8 cellular contexts compared by ENCODE assay signal in the genomic region with DNA sequence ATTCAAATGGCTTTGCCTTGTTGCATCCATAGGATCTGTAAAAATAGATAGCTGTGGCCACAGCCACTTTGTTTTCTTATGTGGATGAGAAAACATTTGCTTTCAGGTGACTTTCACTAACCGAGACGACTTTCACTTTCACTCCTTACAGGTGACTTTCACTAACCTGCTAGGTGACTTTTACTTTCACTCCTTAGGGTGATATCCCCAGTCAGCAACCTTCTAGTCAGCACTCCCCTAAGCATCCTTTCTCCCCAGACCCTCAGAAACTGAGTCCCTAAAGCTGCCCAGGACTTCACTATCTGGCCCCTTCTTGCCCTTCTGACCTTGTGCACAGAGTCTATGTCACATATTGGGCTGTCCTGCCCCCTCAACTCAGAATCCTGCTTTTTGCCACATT.
DNase-seq lines count a peak whose midpoint lies in the region; ATAC-seq, FAIRE-seq and TF ChIP-seq lines count a peak whose summit lies in the region.
"Had no signal": no experiment of that assay in that cellular context is flagged by ENCODE, and none has a peak within 500 bp of the region (broad histone marks: within the 10 kb centered on the region; RNA-seq: fewer than 3 reads in every experiment).

No MANE protein-coding gene starts in this region.

- no peak overlapping the region for H3K4me3 ChIP-seq in left lung

- intact Hi-C loops in left lung (cut with DNase I), result no loop called here

- no peaks in the 10 kb centered on the region for H3K9me3 Mint-ChIP-seq in activated CD8-positive, alpha-beta memory T cell treated with anti-CD3 and anti-CD28 coated beads, Interleukin-2, amount 10 ng/mL, durations not matched to agents 7 days and 5 days (ENCODE audit: low read depth)
- H3K9me3 Mint-ChIP-seq: endodermal cell had no signal

- H3K27me3 Mint-ChIP-seq in activated CD8-positive, alpha-beta memory T cell treated with anti-CD3 and anti-CD28 coated beads, Interleukin-2, amount 10 ng/mL, durations not matched to agents 7 days and 5 days, result peaks cover 6% of the 10 kb centered on the region

- no peaks in the 10 kb centered on the region for H3K4me1 ChIP-seq in left lung

- H3K9me3 ChIP-seq in left lung, result no peaks in the 10 kb centered on the region

- H3K27me3 ChIP-seq in left lung, result no peaks in the 10 kb centered on the region

- peak; percentile 59 for FAIRE-seq in GM18507 (lab: Jason Lieb, UNC)

- H3K27ac ChIP-seq in left lung, result no peak overlapping the region

- H3K36me3 Mint-ChIP-seq in activated CD8-positive, alpha-beta memory T cell treated with anti-CD3 and anti-CD28 coated beads, Interleukin-2, amount 10 ng/mL, durations not matched to agents 7 days and 5 days, result no peaks in the 10 kb centered on the region

- H3K4me1 Mint-ChIP-seq in activated CD8-positive, alpha-beta memory T cell treated with anti-CD3 and anti-CD28 coated beads, Interleukin-2, amount 10 ng/mL, durations not matched to agents 7 days and 5 days, result no peaks in the 10 kb centered on the region

- H3K36me3 ChIP-seq in left lung, result no peaks in the 10 kb centered on the region

- ATAC-seq in GM21576 (IDR thresholded peaks at IDR 0.05; ENCODE audit: unreplicated experiment), result peak; percentile 87
- ATAC-seq in left lung, result peak; percentile 92
- no peak for ATAC-seq in activated CD8-positive, alpha-beta memory T cell treated with anti-CD3 and anti-CD28 coated beads, Interleukin-2, amount 10 ng/mL, durations not matched to agents 7 days and 5 days

- CTCF ChIA-PET in activated CD8-positive, alpha-beta memory T cell treated with anti-CD3 and anti-CD28 coated beads, Interleukin-2, amount 10 ng/mL, durations not matched to agents 7 days and 5 days (lab: Charles Lee), result no interaction called here

- H3K4me3 Mint-ChIP-seq in activated CD8-positive, alpha-beta memory T cell treated with anti-CD3 and anti-CD28 coated beads, Interleukin-2, amount 10 ng/mL, durations not matched to agents 7 days and 5 days, result no peak overlapping the region
- H3K4me3 Mint-ChIP-seq: endodermal cell had no signal

- no peak overlapping the region for H3K27ac Mint-ChIP-seq in activated CD8-positive, alpha-beta memory T cell treated with anti-CD3 and anti-CD28 coated beads, Interleukin-2, amount 10 ng/mL, durations not matched to agents 7 days and 5 days
- H3K27ac Mint-ChIP-seq: endodermal cell had no signal

- DNase-seq in GM18507 (ENCODE audit: extremely low spot score, insufficient read length, low read depth) (no peak), NCI-H2029 (lab: John Stamatoyannopoulos, UW) (peak; percentile 66), left lung (no peak), GOT3 (lab: John Stamatoyannopoulos, UW) (no peak), RKO (ENCODE audit: low spot score) (no peak)
- no peak for DNase-seq in activated CD8-positive, alpha-beta memory T cell treated with anti-CD3 and anti-CD28 coated beads, Interleukin-2, amount 10 ng/mL, durations not matched to agents 7 days and 5 days
- DNase-seq: endodermal cell had no signal

- no peak for TF ChIP-seq CTCF in left lung (IDR thresholded peaks at IDR 0.05)
